Comparison of ENCODE assay signal across 15 cellular contexts in the genomic region with DNA sequence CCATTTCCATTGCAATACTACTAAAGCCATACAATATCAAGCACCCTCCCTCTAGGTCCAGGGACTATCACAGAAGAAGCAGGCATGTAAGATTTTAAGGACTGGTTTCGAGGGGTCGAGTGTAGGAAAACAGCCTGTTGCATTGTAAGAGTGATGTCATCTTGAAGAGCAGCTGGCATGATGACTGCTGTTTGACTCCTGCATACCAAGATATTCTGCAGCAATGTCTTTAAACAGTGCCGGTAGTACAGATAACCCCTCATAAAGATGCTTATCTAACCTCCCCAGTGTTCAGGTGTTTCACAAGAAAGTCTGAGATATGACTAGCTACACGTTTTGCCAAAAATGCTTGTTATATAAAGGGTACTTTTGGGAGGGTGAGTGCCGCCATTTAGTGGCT. TPM values are rescaled to one million over a fixed set of nuclear protein-coding genes. Genes with fewer than 3 reads are reported as not detected.
"Had no signal": no experiment of that assay in that cellular context is flagged by ENCODE, and none has a peak within 500 bp of the region (broad histone marks: within the 10 kb centered on the region; RNA-seq: fewer than 3 reads in every experiment).

No MANE protein-coding gene starts in this region.

- DNase-seq: activated T-cell treated with anti-CD3 and anti-CD28 coated beads, Interleukin-2, amount 50 U/mL, for 1 hour; amniotic stem cell; body of pancreas; central memory CD4-positive, alpha-beta T cell; effector CD4-positive, alpha-beta T cell; kidney glomerular epithelial cell; pancreas; stimulated activated CD4-positive, alpha-beta T cell treated with anti-CD3 and anti-CD28 coated beads, Interleukin-15, amount 100 ng/mL, for 24 hours; stimulated activated CD4-positive, alpha-beta T cell treated with anti-CD3 and anti-CD28 coated beads, Interleukin-4, amount 100 ng/mL, for 24 hours; testis had no signal

- FAIRE-seq: pancreas, urothelium cell line had no signal

- H3K4me2 ChIP-seq: neural progenitor cell had no signal

- H3K27ac ChIP-seq: body of pancreas, coronary artery, gastroesophageal sphincter, neural progenitor cell, pancreas, testis had no signal

- H3K4me1 ChIP-seq: body of pancreas, neural progenitor cell, pancreas had no signal

- H3K27me3 ChIP-seq: body of pancreas, gastroesophageal sphincter, neural progenitor cell, pancreas, testis had no signal

- H3K9me3 ChIP-seq: body of pancreas, gastroesophageal sphincter, pancreas, testis had no signal

- H3K4me3 ChIP-seq: body of pancreas, coronary artery, gastroesophageal sphincter, neural progenitor cell, pancreas, testis had no signal

- H2AFZ ChIP-seq: neural progenitor cell had no signal

- ATAC-seq: body of pancreas, gastroesophageal sphincter, pancreas had no signal

- H3K9ac ChIP-seq: neural progenitor cell had no signal

RNA-seq across cellular contexts. Expression of a gene that starts 58.1 kb away (rescaled TPM):
- total RNA-seq: renal cortical epithelial cell had no signal
